13 cellular contexts compared by ENCODE assay signal in genomic region chr10:14468726-14469125, GRCh38.
A peak's percentile ranks its signal among the peaks of the same experiment; 100 is the strongest.
DNase-seq lines count a peak whose midpoint lies in the region; ATAC-seq and TF ChIP-seq lines count a peak whose summit lies in the region.
"Had no signal": no experiment of that assay in that cellular context is flagged by ENCODE, and none has a peak within 500 bp of the region (broad histone marks: within the 10 kb centered on the region; RNA-seq: fewer than 3 reads in every experiment).

No MANE protein-coding gene starts in this region.

- no peaks in the 10 kb centered on the region for H3K36me3 ChIP-seq in IMR-90 (ENCODE audit: control insufficient read depth, insufficient read depth, low read length)
- H3K36me3 ChIP-seq: BE2C, HAP-1 had no signal

- H3K14ac ChIP-seq in IMR-90 (replicated peaks; ENCODE audit: low read depth, low read length): no peak overlapping the region

- H3K36me3 Mint-ChIP-seq in stimulated activated naive B cell treated with anti-CD40 and anti-IgM and Interleukin-4, amounts not matched to agents 10 μg/mL and 1 μg/mL and 100 μg/mL, for 72 hours: no peaks in the 10 kb centered on the region
- H3K36me3 Mint-ChIP-seq: CD4-positive, alpha-beta memory T cell had no signal

- TF ChIP-seq POLR2A in IMR-90 (IDR thresholded peaks at IDR 0.05; ENCODE audit: low read depth, low read length): no peak

- 0 out of 2 replicates have a peak overlapping the region, but pooled peaks have one; percentile 4 for H4K5ac ChIP-seq in IMR-90 (ENCODE audit: low read depth, low read length)

- no peak overlapping the region for H2BK15ac ChIP-seq in IMR-90 (ENCODE audit: low read depth, low read length)

- no peak overlapping the region for H2AK9ac ChIP-seq in IMR-90 (replicated peaks; ENCODE audit: low read depth, low read length, poor library complexity)

- no peak for TF ChIP-seq CTCF in IMR-90 (conservative IDR thresholded peaks at IDR 0.05; ENCODE audit: low read depth, low read length)

- H3K4me3 ChIP-seq in IMR-90 (ENCODE audit: insufficient read depth, low read depth, low read length): no peak overlapping the region
- H3K4me3 ChIP-seq: A549, HAP-1 had no signal

- peak overlapping the region; percentile 1; the same call in 1 of the 2 replicates for H2BK20ac ChIP-seq in IMR-90 (ENCODE audit: low read depth, low read length)

- no CpG with 5 or more reads among the region's 3 CpGs for WGBS in IMR-90 (ENCODE audit: extremely low coverage in 2 of 2, insufficient read length in 1 of 2), 2 experiments

- in situ Hi-C loops in IMR-90 (cut with MboI; ENCODE audit: low sequenced_read_pairs): no loop called here

- H4K8ac ChIP-seq in IMR-90 (ENCODE audit: low read depth in 2 of 2, low read length in 2 of 2): no peak overlapping the region

- no peak overlapping the region for H3K9ac ChIP-seq in IMR-90 (ENCODE audit: low read depth, low read length)

- H4K20me1 ChIP-seq in IMR-90 (ENCODE audit: insufficient read depth, low read length): no peaks in the 10 kb centered on the region

- H2BK120ac ChIP-seq in IMR-90 (ENCODE audit: low read depth, low read length): 0 out of 2 replicates have a peak overlapping the region, but pooled peaks have one; percentile 22

- no TSS peak for BruUV-seq in IMR-90 (replicated peaks; lab: Mats Ljungman, UMichigan)

- no peak overlapping the region for H3K27ac ChIP-seq in IMR-90 (ENCODE audit: insufficient read depth, low read length)
- H3K27ac ChIP-seq: A549, C4-2B had no signal

- no peak for ATAC-seq in IMR-90 (ENCODE audit: low read depth)
- no peak for ATAC-seq in stimulated activated naive B cell treated with anti-CD40 and anti-IgM and Interleukin-4, amounts not matched to agents 10 μg/mL and 1 μg/mL and 100 μg/mL, for 72 hours (replicated peaks)
- ATAC-seq: A549 had no signal

- H3K4me1 ChIP-seq in IMR-90 (ENCODE audit: control insufficient read depth, insufficient read depth, low read length): peaks cover 6% of the 10 kb centered on the region
- H3K4me1 ChIP-seq: A549, BE2C, HAP-1 had no signal

- peak overlapping the region; percentile 12; the same call in 1 of the 2 replicates for H3K18ac ChIP-seq in IMR-90 (ENCODE audit: low read depth, low read length)

- no peak overlapping the region for H4K91ac ChIP-seq in IMR-90 (ENCODE audit: insufficient read depth, low read depth, low read length)

- dilution Hi-C loops in IMR-90 (cut with HindIII; ENCODE audit: low sequenced_read_pairs, unreplicated experiment): no loop called here

- peaks cover 0 to 8% of the 10 kb centered on the region in 2 donors for H3K9me3 Mint-ChIP-seq in stimulated activated naive B cell treated with anti-CD40 and anti-IgM and Interleukin-4, amounts not matched to agents 10 μg/mL and 1 μg/mL and 100 μg/mL, for 72 hours

- TF ChIP-seq RAD21 in IMR-90 (IDR thresholded peaks at IDR 0.05; ENCODE audit: low read length): no peak

- H3K4ac ChIP-seq in IMR-90 (ENCODE audit: low read depth, low read length): no peak overlapping the region

- no peak overlapping the region for H3K4me2 ChIP-seq in IMR-90 (ENCODE audit: low read depth, low read length)
- H3K4me2 ChIP-seq: A549 had no signal

- no peak overlapping the region for H2AK5ac ChIP-seq in IMR-90 (ENCODE audit: low read depth, low read length)

- no peak overlapping the region for H3K27ac Mint-ChIP-seq in stimulated activated naive B cell treated with anti-CD40 and anti-IgM and Interleukin-4, amounts not matched to agents 10 μg/mL and 1 μg/mL and 100 μg/mL, for 72 hours
- H3K27ac Mint-ChIP-seq: CD4-positive, alpha-beta memory T cell; HFFc6 had no signal

- POLR2A ChIA-PET in IMR-90 (lab: Charles Lee; ENCODE audit: unreplicated experiment) (no interaction called here), HEK293T (lab: Yijun Ruan, JAX) (no interaction called here)

- no peaks in the 10 kb centered on the region for H3K79me1 ChIP-seq in IMR-90 (ENCODE audit: low read depth in 1 of 2, low read length in 2 of 2)

- peaks cover 3% of the 10 kb centered on the region; the same call in 1 of the 2 replicates for H3K27me3 ChIP-seq in IMR-90 (ENCODE audit: control insufficient read depth, insufficient read depth, low read length)

- H2BK5ac ChIP-seq in IMR-90 (ENCODE audit: low read depth, low read length, poor library complexity, severe bottlenecking): no peak overlapping the region

- H3K4me3 Mint-ChIP-seq in stimulated activated naive B cell treated with anti-CD40 and anti-IgM and Interleukin-4, amounts not matched to agents 10 μg/mL and 1 μg/mL and 100 μg/mL, for 72 hours: no peak overlapping the region
- H3K4me3 Mint-ChIP-seq: CD4-positive, alpha-beta memory T cell; HFFc6 had no signal

- no peaks in the 10 kb centered on the region for H3K9me1 ChIP-seq in IMR-90 (ENCODE audit: insufficient read depth, low read length)

- no peaks in the 10 kb centered on the region for H3K9me3 ChIP-seq in IMR-90 (ENCODE audit: control insufficient read depth, insufficient read depth, low read length)
- H3K9me3 ChIP-seq: BE2C, HAP-1 had no signal

- DNase-seq in IMR-90 (no peak), NCI-H446 (lab: John Stamatoyannopoulos, UW) (peak; percentile 56 to 84), cerebellum (ENCODE audit: low spot score) (peak; percentile 65), NCI-H128 (lab: John Stamatoyannopoulos, UW; ENCODE audit: unreplicated experiment) (no peak), HEK293T (ENCODE audit: extremely low spot score) (no peak)
- DNase-seq in stimulated activated naive B cell treated with anti-CD40 and anti-IgM and Interleukin-4, amounts not matched to agents 10 μg/mL and 1 μg/mL and 100 μg/mL, for 72 hours: no peak
- DNase-seq: BE2C; CD4-positive, alpha-beta memory T cell; DMS79; HFFc6 had no signal

- H3K4me1 Mint-ChIP-seq in stimulated activated naive B cell treated with anti-CD40 and anti-IgM and Interleukin-4, amounts not matched to agents 10 μg/mL and 1 μg/mL and 100 μg/mL, for 72 hours: no peaks in the 10 kb centered on the region
- H3K4me1 Mint-ChIP-seq: CD4-positive, alpha-beta memory T cell had no signal

- H2AFZ ChIP-seq in IMR-90 (replicated peaks; ENCODE audit: low read length, poor library complexity): no peak overlapping the region

- intact Hi-C loops in IMR-90 (cut with micrococcal nuclease): no loop called here

- no peak overlapping the region for H3K23ac ChIP-seq in IMR-90 (ENCODE audit: low read depth, low read length)

- H3K56ac ChIP-seq in IMR-90 (ENCODE audit: extremely low read depth, insufficient read depth, low read length): no peak overlapping the region

- CTCF ChIA-PET in IMR-90 (lab: Yijun Ruan, JAX) (no interaction called here), HEK293T (lab: Yijun Ruan, JAX) (no interaction called here)

- peaks cover 36 to 66% of the 10 kb centered on the region in 2 donors for H3K27me3 Mint-ChIP-seq in stimulated activated naive B cell treated with anti-CD40 and anti-IgM and Interleukin-4, amounts not matched to agents 10 μg/mL and 1 μg/mL and 100 μg/mL, for 72 hours

TF ChIP-seq in IMR-90, 13 proteins besides CTCF, POLR2A, EP300 and RAD21 (continues in another document):
- TF ChIP-seq MAFK (IDR thresholded peaks at IDR 0.05; ENCODE audit: low read depth, low read length): no peak
- no peak for TF ChIP-seq MAZ (IDR thresholded peaks at IDR 0.05; ENCODE audit: borderline replicate concordance, low read depth, low read length)
- no peak for TF ChIP-seq ELK1 (IDR thresholded peaks at IDR 0.05; ENCODE audit: borderline replicate concordance, low read depth, low read length)
- no peak for TF ChIP-seq RCOR1 (IDR thresholded peaks at IDR 0.05; ENCODE audit: insufficient replicate concordance, low read length)
- no peak for TF ChIP-seq BHLHE40 (IDR thresholded peaks at IDR 0.05; ENCODE audit: low read depth, low read length)
- TF ChIP-seq SMC3 (IDR thresholded peaks at IDR 0.05; ENCODE audit: low read depth, low read length): no peak
- TF ChIP-seq RFX5 (IDR thresholded peaks at IDR 0.05; ENCODE audit: low read depth, low read length): no peak
- no peak for TF ChIP-seq NFE2L2 (IDR thresholded peaks at IDR 0.05; ENCODE audit: low read depth, low read length)
- TF ChIP-seq MXI1 (IDR thresholded peaks at IDR 0.05; ENCODE audit: borderline replicate concordance, low read depth, low read length): no peak
- TF ChIP-seq FOS (IDR thresholded peaks at IDR 0.05; ENCODE audit: low read depth, low read length): no peak

TF ChIP-seq in HEK293T, 16 proteins besides CTCF, POLR2A, EP300 and RAD21:
- TF ChIP-seq ARNT (IDR thresholded peaks at IDR 0.05) (no peak), SUZ12 (IDR thresholded peaks at IDR 0.05) (no peak), LEF1 (IDR thresholded peaks at IDR 0.05; ENCODE audit: borderline replicate concordance) (no peak), CTBP1 (IDR thresholded peaks at IDR 0.05; ENCODE audit: borderline replicate concordance) (no peak), SP1 (IDR thresholded peaks at IDR 0.05) (no peak)

Comparison
In these comparisons a context has a peak if more than half of its experiments do, and no peak if none do; other contexts are left out.
1. DNase-seq: peak in NCI-H446 (2 of 2) and cerebellum (single experiment); none in IMR-90 (single experiment), NCI-H128 (single experiment), stimulated activated naive B cell treated with anti-CD40 and anti-IgM and Interleukin-4, amounts not matched to agents 10 μg/mL and 1 μg/mL and 100 μg/mL, for 72 hours (single experiment) and HEK293T (single experiment).